ENCODE assay signal across 8 cellular contexts in the genomic region with DNA sequence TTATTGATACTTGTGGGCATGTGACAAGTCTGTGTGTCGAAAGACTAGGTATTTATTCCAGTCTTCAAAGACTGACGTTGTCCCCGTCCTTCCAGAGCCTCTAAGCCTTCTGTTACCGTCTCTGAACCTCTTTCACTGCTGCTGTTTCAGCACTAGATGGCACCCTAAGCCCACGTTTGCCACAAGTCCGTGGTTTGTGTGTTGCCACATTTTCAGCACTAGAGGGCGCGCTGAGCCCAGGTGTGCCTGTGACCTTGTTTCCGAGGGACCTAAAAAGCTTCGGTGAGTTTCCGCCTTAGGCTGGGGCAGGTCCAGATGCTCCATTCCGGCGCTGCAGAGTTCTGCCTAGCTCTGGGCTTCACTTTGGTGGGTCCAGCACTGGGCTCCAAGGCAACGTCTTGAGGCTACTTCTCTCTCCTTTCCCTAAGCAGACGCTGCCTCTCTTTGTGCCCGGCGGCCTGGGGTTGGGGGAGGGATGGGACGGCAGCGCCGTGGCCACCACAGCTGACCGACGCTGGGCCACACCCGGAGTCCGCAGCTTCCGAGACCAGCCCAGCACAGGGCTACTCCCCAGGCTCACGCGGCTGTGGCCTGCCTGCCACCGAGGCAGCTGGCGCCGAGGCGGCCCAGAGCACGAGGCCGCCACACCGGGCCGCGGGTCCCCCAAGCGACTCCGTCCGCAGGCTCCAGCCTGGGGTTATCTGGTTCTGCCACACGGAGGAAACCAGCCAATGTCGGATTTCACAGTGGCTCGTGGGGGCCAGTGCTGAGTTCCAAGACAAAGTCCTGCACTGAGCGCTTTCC.
DNase-seq lines count a peak whose midpoint lies in the region; ATAC-seq and TF ChIP-seq lines count a peak whose summit lies in the region.

No MANE protein-coding gene starts in this region.

- H3K27ac ChIP-seq in coronary artery (no peak overlapping the region), liver (ENCODE audit: low read depth in 1 of 2, low read length in 2 of 2) (no peak overlapping the region)

- no peak overlapping the region for H3K27ac Mint-ChIP-seq in activated CD4-positive, alpha-beta T cell treated with anti-CD3 and anti-CD28 coated beads, Interleukin-2, amount 10 ng/mL, durations not matched to agents 24 days and 14 days

- intact Hi-C loops in activated CD4-positive, alpha-beta T cell treated with anti-CD3 and anti-CD28 coated beads, Interleukin-2, amount 10 ng/mL, durations not matched to agents 24 days and 14 days (cut with micrococcal nuclease), result no loop called here

- ATAC-seq in GM18907 (IDR thresholded peaks at IDR 0.05; ENCODE audit: unreplicated experiment), result peak; percentile 97
- ATAC-seq in HG03139 (IDR thresholded peaks at IDR 0.05; ENCODE audit: unreplicated experiment), result peak; percentile 94

- H3K4me1 Mint-ChIP-seq in activated CD4-positive, alpha-beta T cell treated with anti-CD3 and anti-CD28 coated beads, Interleukin-2, amount 10 ng/mL, durations not matched to agents 24 days and 14 days, result peaks cover 4% of the 10 kb centered on the region

- WGBS in liver, result 34% methylated on average over 43 of the region's 43 CpGs

- no peak overlapping the region for H3K9ac ChIP-seq in liver (ENCODE audit: low read depth in 1 of 2, low read length in 2 of 2)

- H3K27me3 Mint-ChIP-seq in activated CD4-positive, alpha-beta T cell treated with anti-CD3 and anti-CD28 coated beads, Interleukin-2, amount 10 ng/mL, durations not matched to agents 24 days and 14 days, result peaks cover 2% of the 10 kb centered on the region

- no peaks in the 10 kb centered on the region for H3K36me3 ChIP-seq in liver (ENCODE audit: control insufficient read depth in 4 of 4, insufficient read depth in 3 of 4, low read depth in 1 of 4, low read length in 3 of 4)

- peak; percentile 65 for DNase-seq in AG10803 (ENCODE audit: low read depth)
- peak; percentile 73 for DNase-seq in NCI-H460 (ENCODE audit: extremely low read depth, low read depth)
- peak; percentile 95 for DNase-seq in activated CD4-positive, alpha-beta T cell treated with anti-CD3 and anti-CD28 coated beads, Interleukin-2, amount 10 ng/mL, durations not matched to agents 24 days and 14 days
- DNase-seq in coronary artery (ENCODE audit: low spot score), result peak; percentile 78
- peak; percentile 63 to 74 for DNase-seq in stimulated activated CD4-positive, alpha-beta T cell treated with anti-CD3 and anti-CD28 coated beads, Interleukin-4, amount 100 ng/mL, for 48 hours (ENCODE audit: low read depth in 2 of 2)

- peak; percentile 100 for TF ChIP-seq RAD21 in liver (IDR thresholded peaks at IDR 0.05)

- peak; percentile 99 for TF ChIP-seq CTCF in AG10803 (conservative IDR thresholded peaks at IDR 0.05; ENCODE audit: low read length)
- peak; percentile 90 for TF ChIP-seq CTCF in coronary artery (IDR thresholded peaks at IDR 0.05)
- TF ChIP-seq CTCF in liver (IDR thresholded peaks at IDR 0.05; ENCODE audit: low read depth, low read length, missing input control), result peak; percentile 100

- H3K9me3 Mint-ChIP-seq in activated CD4-positive, alpha-beta T cell treated with anti-CD3 and anti-CD28 coated beads, Interleukin-2, amount 10 ng/mL, durations not matched to agents 24 days and 14 days, result no peaks in the 10 kb centered on the region

- peak overlapping the region; percentile 27; the same call in 1 of the 2 replicates for H3K4me3 ChIP-seq in AG10803 (ENCODE audit: low read length)
- H3K4me3 ChIP-seq in coronary artery, result peak overlapping the region; percentile 62
- H3K4me3 ChIP-seq in liver (ENCODE audit: low read depth in 1 of 3, low read length in 3 of 3), result peak overlapping the region; percentile 44 to 66 (median 48)

- peaks cover 0 to 20% (median 8%) of the 10 kb centered on the region in 4 donors for H3K4me1 ChIP-seq in liver (ENCODE audit: control insufficient read depth in 4 of 4, insufficient read depth in 4 of 4, low read length in 3 of 4)

- peak overlapping the region; percentile 52 for H3K4me3 Mint-ChIP-seq in activated CD4-positive, alpha-beta T cell treated with anti-CD3 and anti-CD28 coated beads, Interleukin-2, amount 10 ng/mL, durations not matched to agents 24 days and 14 days

- H3K9me3 ChIP-seq in liver (ENCODE audit: control insufficient read depth in 4 of 4, low read length in 3 of 4), result no peaks in the 10 kb centered on the region

- H3K27me3 ChIP-seq in liver (ENCODE audit: control insufficient read depth in 4 of 4, insufficient read depth in 4 of 4, low read length in 3 of 4), result no peaks in the 10 kb centered on the region

- no peaks in the 10 kb centered on the region for H3K36me3 Mint-ChIP-seq in activated CD4-positive, alpha-beta T cell treated with anti-CD3 and anti-CD28 coated beads, Interleukin-2, amount 10 ng/mL, durations not matched to agents 24 days and 14 days (ENCODE audit: low read depth)

TF ChIP-seq in liver, 16 proteins besides CTCF, POLR2A, EP300 and RAD21:
- TF ChIP-seq JUND (IDR thresholded peaks at IDR 0.05) (no peak), GABPA (IDR thresholded peaks at IDR 0.05 in 1 of 2, conservative IDR thresholded peaks at IDR 0.05 in 1 of 2) (no peak), RXRA (IDR thresholded peaks at IDR 0.05) (peak; percentile 23 to 66), YY1 (IDR thresholded peaks at IDR 0.05) (peak; percentile 19), FOXA2 (IDR thresholded peaks at IDR 0.05) (peak; percentile 44), HNF4A (conservative IDR thresholded peaks at IDR 0.05) (peak in 1 of 2 donors; percentile 34)
- TF ChIP-seq, protein P1, sequence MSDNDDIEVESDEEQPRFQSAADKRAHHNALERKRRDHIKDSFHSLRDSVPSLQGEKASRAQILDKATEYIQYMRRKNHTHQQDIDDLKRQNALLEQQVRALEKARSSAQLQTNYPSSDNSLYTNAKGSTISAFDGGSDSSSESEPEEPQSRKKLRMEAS (IDR thresholded peaks at IDR 0.05), result no peak
